In the genomic region with DNA sequence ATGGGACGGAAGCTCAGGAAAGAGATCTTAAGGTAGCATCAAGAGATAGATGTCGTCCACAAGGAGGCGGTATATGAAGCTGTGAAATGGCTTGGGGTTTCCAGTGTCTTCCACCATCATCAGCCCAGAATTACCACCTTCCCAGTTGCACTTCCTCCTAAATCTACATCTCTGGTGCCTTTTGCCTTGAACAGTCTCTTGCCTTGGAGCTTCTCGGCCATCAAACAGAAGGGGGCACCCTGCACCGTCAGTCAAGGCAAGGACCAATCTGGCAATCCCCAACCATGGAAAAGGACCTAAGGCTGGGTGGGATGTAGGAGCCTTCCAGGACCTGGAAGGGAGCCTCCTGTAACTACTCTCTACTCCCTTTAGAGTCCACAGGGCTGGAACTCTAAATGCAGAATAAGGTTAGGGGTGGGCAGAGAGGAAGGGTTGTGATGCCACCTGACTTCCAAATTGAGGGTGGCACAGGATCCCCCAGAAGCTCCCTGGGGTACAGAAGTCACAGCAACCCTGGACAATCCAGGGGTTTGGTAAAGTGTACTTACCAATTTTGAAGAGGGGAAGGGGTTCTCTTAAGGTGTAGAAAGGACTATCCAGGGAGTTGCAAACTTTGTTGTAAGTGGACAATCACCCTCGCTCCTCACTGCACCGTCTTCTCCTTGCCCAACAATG, we compare ENCODE assay signal across 1 cellular context.
TF ChIP-seq lines count a peak whose summit lies in the region.

No MANE protein-coding gene starts in this region.

TF ChIP-seq in liver, 16 proteins besides CTCF, POLR2A, EP300 and RAD21 (continued from another document):
- TF ChIP-seq, protein P1, sequence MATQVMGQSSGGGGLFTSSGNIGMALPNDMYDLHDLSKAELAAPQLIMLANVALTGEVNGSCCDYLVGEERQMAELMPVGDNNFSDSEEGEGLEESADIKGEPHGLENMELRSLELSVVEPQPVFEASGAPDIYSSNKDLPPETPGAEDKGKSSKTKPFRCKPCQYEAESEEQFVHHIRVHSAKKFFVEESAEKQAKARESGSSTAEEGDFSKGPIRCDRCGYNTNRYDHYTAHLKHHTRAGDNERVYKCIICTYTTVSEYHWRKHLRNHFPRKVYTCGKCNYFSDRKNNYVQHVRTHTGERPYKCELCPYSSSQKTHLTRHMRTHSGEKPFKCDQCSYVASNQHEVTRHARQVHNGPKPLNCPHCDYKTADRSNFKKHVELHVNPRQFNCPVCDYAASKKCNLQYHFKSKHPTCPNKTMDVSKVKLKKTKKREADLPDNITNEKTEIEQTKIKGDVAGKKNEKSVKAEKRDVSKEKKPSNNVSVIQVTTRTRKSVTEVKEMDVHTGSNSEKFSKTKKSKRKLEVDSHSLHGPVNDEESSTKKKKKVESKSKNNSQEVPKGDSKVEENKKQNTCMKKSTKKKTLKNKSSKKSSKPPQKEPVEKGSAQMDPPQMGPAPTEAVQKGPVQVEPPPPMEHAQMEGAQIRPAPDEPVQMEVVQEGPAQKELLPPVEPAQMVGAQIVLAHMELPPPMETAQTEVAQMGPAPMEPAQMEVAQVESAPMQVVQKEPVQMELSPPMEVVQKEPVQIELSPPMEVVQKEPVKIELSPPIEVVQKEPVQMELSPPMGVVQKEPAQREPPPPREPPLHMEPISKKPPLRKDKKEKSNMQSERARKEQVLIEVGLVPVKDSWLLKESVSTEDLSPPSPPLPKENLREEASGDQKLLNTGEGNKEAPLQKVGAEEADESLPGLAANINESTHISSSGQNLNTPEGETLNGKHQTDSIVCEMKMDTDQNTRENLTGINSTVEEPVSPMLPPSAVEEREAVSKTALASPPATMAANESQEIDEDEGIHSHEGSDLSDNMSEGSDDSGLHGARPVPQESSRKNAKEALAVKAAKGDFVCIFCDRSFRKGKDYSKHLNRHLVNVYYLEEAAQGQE (IDR thresholded peaks at IDR 0.05): no peak
- no peak for TF ChIP-seq RXRA (IDR thresholded peaks at IDR 0.05)
- no peak for TF ChIP-seq NR2F2 (IDR thresholded peaks at IDR 0.05)
- no peak for TF ChIP-seq FOXA1 (IDR thresholded peaks at IDR 0.05)
